Comparison of ENCODE assay signal across 2 cellular contexts in the genomic region with DNA sequence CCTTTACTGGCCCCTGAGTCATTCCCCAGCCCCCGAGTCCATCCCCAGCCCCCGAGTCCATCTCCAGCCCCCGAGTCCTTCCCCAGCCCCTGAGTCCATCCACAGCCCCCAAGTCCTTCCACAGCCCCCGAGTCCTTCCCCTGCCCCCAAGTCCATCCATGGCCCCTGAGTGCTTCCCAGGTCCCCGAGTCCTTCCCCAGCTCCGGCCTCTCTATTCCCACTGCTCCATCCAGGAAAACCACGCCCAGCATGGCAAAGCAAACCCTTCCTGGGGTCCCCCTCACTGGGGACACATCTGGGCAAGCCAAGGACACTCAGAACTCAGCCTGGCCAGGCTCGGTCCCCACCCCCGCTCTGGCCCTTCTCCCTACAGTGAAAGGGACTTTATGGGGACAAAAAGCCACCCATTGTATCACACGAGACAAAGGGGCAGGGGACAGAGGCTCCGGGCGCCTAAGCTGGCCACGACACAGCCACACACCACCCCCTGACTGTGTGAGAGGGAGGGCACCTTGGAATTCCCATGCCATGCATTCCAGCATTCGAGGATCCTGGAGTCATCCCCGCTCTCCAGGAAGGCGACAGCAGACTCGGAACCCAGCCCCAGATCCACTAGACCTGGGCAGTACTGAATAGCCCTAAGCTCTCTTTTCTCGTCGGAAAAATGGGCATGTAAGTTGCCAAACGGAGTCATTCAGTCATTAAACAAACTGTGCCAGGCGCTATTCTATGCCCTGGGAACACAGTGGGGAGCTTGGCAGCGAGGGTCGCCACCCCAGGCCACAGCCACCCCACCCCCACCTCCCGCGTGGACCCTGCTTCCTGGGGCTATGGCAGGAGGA.
TF ChIP-seq lines count a peak whose summit lies in the region.

No MANE protein-coding gene starts in this region.

TF ChIP-seq in SK-N-SH, 30 proteins besides CTCF, POLR2A, EP300 and RAD21 (continued from another document):
- TF ChIP-seq SIN3A (IDR thresholded peaks at IDR 0.05; ENCODE audit: borderline replicate concordance, low read depth, low read length) (no peak), MEF2A (IDR thresholded peaks at IDR 0.05; ENCODE audit: borderline replicate concordance, low read depth) (no peak), RXRA (IDR thresholded peaks at IDR 0.05; ENCODE audit: borderline replicate concordance, low read depth) (no peak), NFIC (IDR thresholded peaks at IDR 0.05; ENCODE audit: borderline replicate concordance) (no peak), RCOR1 (IDR thresholded peaks at IDR 0.05; ENCODE audit: low read length) (no peak), ELF1 (IDR thresholded peaks at IDR 0.05) (no peak), POLR2AphosphoS5 (IDR thresholded peaks at IDR 0.05; ENCODE audit: low read depth, low read length) (no peak), GATA2 (CRISPR knock-in tag; IDR thresholded peaks at IDR 0.05) (no peak), SMC3 (IDR thresholded peaks at IDR 0.05; ENCODE audit: low read depth, low read length) (no peak), TEAD4 (IDR thresholded peaks at IDR 0.05; ENCODE audit: borderline replicate concordance, insufficient read depth) (no peak), USF2 (IDR thresholded peaks at IDR 0.05; ENCODE audit: borderline replicate concordance, low read depth, low read length) (no peak)

TF ChIP-seq in SK-N-SH treated with all-trans-retinoic acid at 6 μM for 48 hours, 23 proteins besides CTCF, POLR2A, EP300 and RAD21:
- TF ChIP-seq CREB5 (CRISPR knock-in tag; IDR thresholded peaks at IDR 0.05; ENCODE audit: low read depth) (no peak), ESRRG (CRISPR knock-in tag; IDR thresholded peaks at IDR 0.05) (no peak), OSR1 (CRISPR knock-in tag; IDR thresholded peaks at IDR 0.05) (no peak), ZFP3 (CRISPR knock-in tag; IDR thresholded peaks at IDR 0.05) (no peak), ZNF8 (CRISPR knock-in tag; IDR thresholded peaks at IDR 0.05) (no peak), SNAI2 (CRISPR knock-in tag; IDR thresholded peaks at IDR 0.05) (no peak), PPARA (CRISPR knock-in tag; IDR thresholded peaks at IDR 0.05; ENCODE audit: borderline replicate concordance) (no peak), PATZ1 (CRISPR knock-in tag; IDR thresholded peaks at IDR 0.05; ENCODE audit: borderline replicate concordance) (no peak), GLIS3 (CRISPR knock-in tag; IDR thresholded peaks at IDR 0.05) (no peak), ZNF565 (CRISPR knock-in tag; conservative IDR thresholded peaks at IDR 0.05; ENCODE audit: low read depth) (no peak), CSDC2 (CRISPR knock-in tag; IDR thresholded peaks at IDR 0.05) (no peak)
- TF ChIP-seq, protein P1, sequence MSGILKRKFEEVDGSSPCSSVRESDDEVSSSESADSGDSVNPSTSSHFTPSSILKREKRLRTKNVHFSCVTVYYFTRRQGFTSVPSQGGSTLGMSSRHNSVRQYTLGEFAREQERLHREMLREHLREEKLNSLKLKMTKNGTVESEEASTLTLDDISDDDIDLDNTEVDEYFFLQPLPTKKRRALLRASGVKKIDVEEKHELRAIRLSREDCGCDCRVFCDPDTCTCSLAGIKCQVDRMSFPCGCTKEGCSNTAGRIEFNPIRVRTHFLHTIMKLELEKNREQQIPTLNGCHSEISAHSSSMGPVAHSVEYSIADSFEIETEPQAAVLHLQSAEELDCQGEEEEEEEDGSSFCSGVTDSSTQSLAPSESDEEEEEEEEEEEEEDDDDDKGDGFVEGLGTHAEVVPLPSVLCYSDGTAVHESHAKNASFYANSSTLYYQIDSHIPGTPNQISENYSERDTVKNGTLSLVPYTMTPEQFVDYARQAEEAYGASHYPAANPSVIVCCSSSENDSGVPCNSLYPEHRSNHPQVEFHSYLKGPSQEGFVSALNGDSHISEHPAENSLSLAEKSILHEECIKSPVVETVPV (CRISPR knock-in tag; IDR thresholded peaks at IDR 0.05), result no peak
- TF ChIP-seq, protein P2, sequence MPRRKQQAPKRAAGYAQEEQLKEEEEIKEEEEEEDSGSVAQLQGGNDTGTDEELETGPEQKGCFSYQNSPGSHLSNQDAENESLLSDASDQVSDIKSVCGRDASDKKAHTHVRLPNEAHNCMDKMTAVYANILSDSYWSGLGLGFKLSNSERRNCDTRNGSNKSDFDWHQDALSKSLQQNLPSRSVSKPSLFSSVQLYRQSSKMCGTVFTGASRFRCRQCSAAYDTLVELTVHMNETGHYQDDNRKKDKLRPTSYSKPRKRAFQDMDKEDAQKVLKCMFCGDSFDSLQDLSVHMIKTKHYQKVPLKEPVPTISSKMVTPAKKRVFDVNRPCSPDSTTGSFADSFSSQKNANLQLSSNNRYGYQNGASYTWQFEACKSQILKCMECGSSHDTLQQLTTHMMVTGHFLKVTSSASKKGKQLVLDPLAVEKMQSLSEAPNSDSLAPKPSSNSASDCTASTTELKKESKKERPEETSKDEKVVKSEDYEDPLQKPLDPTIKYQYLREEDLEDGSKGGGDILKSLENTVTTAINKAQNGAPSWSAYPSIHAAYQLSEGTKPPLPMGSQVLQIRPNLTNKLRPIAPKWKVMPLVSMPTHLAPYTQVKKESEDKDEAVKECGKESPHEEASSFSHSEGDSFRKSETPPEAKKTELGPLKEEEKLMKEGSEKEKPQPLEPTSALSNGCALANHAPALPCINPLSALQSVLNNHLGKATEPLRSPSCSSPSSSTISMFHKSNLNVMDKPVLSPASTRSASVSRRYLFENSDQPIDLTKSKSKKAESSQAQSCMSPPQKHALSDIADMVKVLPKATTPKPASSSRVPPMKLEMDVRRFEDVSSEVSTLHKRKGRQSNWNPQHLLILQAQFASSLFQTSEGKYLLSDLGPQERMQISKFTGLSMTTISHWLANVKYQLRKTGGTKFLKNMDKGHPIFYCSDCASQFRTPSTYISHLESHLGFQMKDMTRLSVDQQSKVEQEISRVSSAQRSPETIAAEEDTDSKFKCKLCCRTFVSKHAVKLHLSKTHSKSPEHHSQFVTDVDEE (CRISPR knock-in tag; IDR thresholded peaks at IDR 0.05), result no peak
